Comparison of ENCODE assay signal across 5 cellular contexts in the genomic region with DNA sequence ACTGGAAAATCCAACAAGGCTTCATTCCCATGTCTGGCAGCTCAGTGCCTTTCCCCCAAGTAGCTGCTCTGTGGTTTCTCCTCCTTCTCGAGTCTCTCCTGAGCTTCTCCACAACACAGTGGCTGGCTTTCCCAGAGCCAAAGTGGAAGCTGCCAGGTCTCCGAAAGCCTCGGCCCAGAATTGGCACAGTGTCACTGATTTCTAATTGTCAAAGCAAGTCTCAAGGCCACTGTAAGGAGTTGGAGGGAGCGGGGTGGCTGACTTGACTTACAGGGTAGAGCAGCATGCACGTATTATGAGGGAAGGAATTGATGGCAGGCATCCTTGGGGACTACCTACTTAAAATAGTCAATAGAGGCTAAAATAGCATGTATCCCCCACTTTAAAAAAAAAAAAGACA. TPM values are rescaled to one million over a fixed set of nuclear protein-coding genes. Genes with fewer than 3 reads are reported as not detected.
"Had no signal": no experiment of that assay in that cellular context is flagged by ENCODE, and none has a peak within 500 bp of the region (broad histone marks: within the 10 kb centered on the region; RNA-seq: fewer than 3 reads in every experiment).

No MANE protein-coding gene starts in this region.

- H3K27ac Mint-ChIP-seq: H9 had no signal

- H3K4me3 ChIP-seq: GM23248, K562 had no signal

- DNase-seq: GM23248, GOT3, H9, IMR-90 had no signal

- H3K4me3 Mint-ChIP-seq: H9 had no signal

- H3K27ac ChIP-seq: GM23248 had no signal

- H3K9me3 Mint-ChIP-seq: H9 had no signal

- H2AFZ ChIP-seq: GM23248 had no signal

- H3K9ac ChIP-seq: GM23248 had no signal

RNA-seq across cellular contexts. Expression of gene CPNE8, which starts 6.7 kb away (rescaled TPM):
- total RNA-seq: IMR-90 had no signal
- polyA plus RNA-seq: IMR-90 had no signal
